Comparison of ENCODE assay signal across 16 cellular contexts in genomic region chr17:21263351-21263750, GRCh38. TPM values are rescaled to one million over a fixed set of nuclear protein-coding genes. Genes with fewer than 3 reads are reported as not detected.
DNase-seq lines count a peak whose midpoint lies in the region; ATAC-seq, FAIRE-seq and TF ChIP-seq lines count a peak whose summit lies in the region.
"Had no signal": no experiment of that assay in that cellular context is flagged by ENCODE, and none has a peak within 500 bp of the region (broad histone marks: within the 10 kb centered on the region; RNA-seq: fewer than 3 reads in every experiment).

No MANE protein-coding gene starts in this region.

- H3K9ac ChIP-seq in GM23248: no peak overlapping the region

- peaks cover 9% of the 10 kb centered on the region for H3K4me1 Mint-ChIP-seq in activated T-helper 17 cell treated with anti-CD3 and anti-CD28 coated beads, Interleukin-2, amount 50 U/mL, for 72 hours

- TF ChIP-seq CTCF in A549 (IDR thresholded peaks at IDR 0.05): no peak
- TF ChIP-seq CTCF in fibroblast of villous mesenchyme (IDR thresholded peaks at IDR 0.05; ENCODE audit: insufficient read depth, low read depth, low read length): no peak
- TF ChIP-seq CTCF in prostate gland (IDR thresholded peaks at IDR 0.05): no peak
- no peak for TF ChIP-seq CTCF in GM10248 (IDR thresholded peaks at IDR 0.05; ENCODE audit: control extremely low read depth, extremely low read depth, low read depth, missing control alignments)

- no peak for TF ChIP-seq RAD21 in A549 (conservative IDR thresholded peaks at IDR 0.05 in 1 of 2, IDR thresholded peaks at IDR 0.05 in 1 of 2)

- H3K4me2 ChIP-seq in A549 (no peak overlapping the region), GM23248 (ENCODE audit: unreplicated experiment) (no peak overlapping the region)

- H3K36me3 ChIP-seq in GM23248 (ENCODE audit: low read depth): no peaks in the 10 kb centered on the region
- H3K36me3 ChIP-seq in prostate gland: no peaks in the 10 kb centered on the region
- H3K36me3 ChIP-seq: stomach, WERI-Rb-1 had no signal

- H3K79me2 ChIP-seq in GM23248 (ENCODE audit: insufficient read depth): no peaks in the 10 kb centered on the region

- no peaks in the 10 kb centered on the region for H3K27me3 Mint-ChIP-seq in activated T-helper 17 cell treated with anti-CD3 and anti-CD28 coated beads, Interleukin-2, amount 50 U/mL, for 72 hours
- H3K27me3 Mint-ChIP-seq: activated naive CD8-positive, alpha-beta T cell treated with anti-CD3 and anti-CD28 coated beads for 36 hours had no signal

- peaks cover 9% of the 10 kb centered on the region; the same call in 1 of the 2 replicates for H3F3A ChIP-seq in GM23248 (ENCODE audit: insufficient read depth)

- POLR2A ChIA-PET in A549 (lab: Yijun Ruan, JAX) (no interaction called here), GM10248 (lab: Yijun Ruan, JAX) (no interaction called here)

- no peaks in the 10 kb centered on the region for H3K9me3 Mint-ChIP-seq in activated T-helper 17 cell treated with anti-CD3 and anti-CD28 coated beads, Interleukin-2, amount 50 U/mL, for 72 hours
- H3K9me3 Mint-ChIP-seq: activated naive CD8-positive, alpha-beta T cell treated with anti-CD3 and anti-CD28 coated beads for 36 hours had no signal

- CTCF ChIA-PET in A549 (lab: Yijun Ruan, JAX) (interaction anchor here (1.2 to 5.5 kb wide), 2 partner anchors 10 to 16 kb away, joined by 3 to 35 read pairs; partner anchors contain the start of gene NATD1), GM10248 (lab: Yijun Ruan, JAX) (interaction anchor here (0.9 kb wide), 1 partner anchor 12 kb away, joined by 3 read pairs; no protein-coding TSS in a partner anchor)

- no peak for TF ChIP-seq EP300 in A549 (IDR thresholded peaks at IDR 0.05)

- H2AFZ ChIP-seq in GM23248: no peak overlapping the region

- in situ Hi-C loops in GM23248 (cut with MboI): loop anchor here (10.0 kb wide), 1 partner anchor 139 kb away; the partner anchor contains the start of gene DHRS7B

- no peak overlapping the region for H3K27ac Mint-ChIP-seq in activated T-helper 17 cell treated with anti-CD3 and anti-CD28 coated beads, Interleukin-2, amount 50 U/mL, for 72 hours
- H3K27ac Mint-ChIP-seq: activated naive CD8-positive, alpha-beta T cell treated with anti-CD3 and anti-CD28 coated beads for 36 hours; B cell had no signal

- WGBS in A549 (ENCODE audit: missing lambda C conversion rate): 39% methylated on average over 6 of the region's 6 CpGs
- 13 to 17% methylated on average over 6 of the region's 6 CpGs for WGBS in GM23248 (ENCODE audit: low coverage in 1 of 2, low lambda C conversion rate in 2 of 2, missing lambda C conversion rate in 2 of 2), 2 experiments
- 59% methylated on average over 6 of the region's 6 CpGs for WGBS in prostate gland

- no peaks in the 10 kb centered on the region for H3K36me3 Mint-ChIP-seq in activated T-helper 17 cell treated with anti-CD3 and anti-CD28 coated beads, Interleukin-2, amount 50 U/mL, for 72 hours (ENCODE audit: low read depth)
- H3K36me3 Mint-ChIP-seq: activated naive CD8-positive, alpha-beta T cell treated with anti-CD3 and anti-CD28 coated beads for 36 hours had no signal

- H3K4me3 Mint-ChIP-seq in activated T-helper 17 cell treated with anti-CD3 and anti-CD28 coated beads, Interleukin-2, amount 50 U/mL, for 72 hours: no peak overlapping the region
- H3K4me3 Mint-ChIP-seq: activated naive CD8-positive, alpha-beta T cell treated with anti-CD3 and anti-CD28 coated beads for 36 hours; B cell had no signal

- H3K27me3 ChIP-seq in GM23248 (replicated peaks; ENCODE audit: insufficient read depth) (no peaks in the 10 kb centered on the region), prostate gland (replicated peaks; ENCODE audit: insufficient read depth) (no peaks in the 10 kb centered on the region)
- H3K27me3 ChIP-seq: stomach had no signal

- no peak overlapping the region for H3K4me3 ChIP-seq in A549
- no peak overlapping the region for H3K4me3 ChIP-seq in GM23248
- H3K4me3 ChIP-seq in fibroblast of villous mesenchyme (ENCODE audit: low read depth, low read length): no peak overlapping the region
- no peak overlapping the region for H3K4me3 ChIP-seq in prostate gland
- H3K4me3 ChIP-seq: stomach had no signal

- FAIRE-seq in A549 (lab: Jason Lieb, UNC): no peak

- no peaks in the 10 kb centered on the region for H3K9me2 ChIP-seq in GM23248 (ENCODE audit: insufficient read depth)

- H3K9me3 ChIP-seq in A549 (no peaks in the 10 kb centered on the region), GM23248 (ENCODE audit: low read depth) (no peaks in the 10 kb centered on the region), prostate gland (no peaks in the 10 kb centered on the region)
- H3K9me3 ChIP-seq: stomach had no signal

- intact Hi-C loops in prostate gland (cut with DNase I): no loop called here

- no peak for ATAC-seq in A549
- peak; percentile 87 for ATAC-seq in activated T-helper 17 cell treated with anti-CD3 and anti-CD28 coated beads, Interleukin-2, amount 50 U/mL, for 72 hours (replicated peaks)
- ATAC-seq in HG02610 (IDR thresholded peaks at IDR 0.05; ENCODE audit: unreplicated experiment): no peak

- DNase-seq in A549 (ENCODE audit: low read depth in 1 of 2, low spot score in 1 of 2): no peak
- DNase-seq in GM23248: peak; percentile 90
- DNase-seq in fibroblast of villous mesenchyme (ENCODE audit: low read depth): peak; percentile 53
- no peak for DNase-seq in NCI-H2107 treated with DMSO at 0.1 percent for 48 hours (lab: John Stamatoyannopoulos, UW; ENCODE audit: unreplicated experiment)
- no peak for DNase-seq in prostate gland (ENCODE audit: low spot score)
- DNase-seq in GM10248 (ENCODE audit: extremely low spot score): no peak
- DNase-seq: activated naive CD8-positive, alpha-beta T cell treated with anti-CD3 and anti-CD28 coated beads for 36 hours; DMS 273 treated with DMSO at 0.1 percent for 48 hours; erythroblast; NCI-H1105 treated with DMSO at 0.1 percent for 48 hours; NCI-H2227 treated with DMSO at 0.1 percent for 48 hours; stomach; WERI-Rb-1 had no signal

- no peak for TF ChIP-seq POLR2A in A549 (IDR thresholded peaks at IDR 0.05; ENCODE audit: low read length)
- no peak for TF ChIP-seq POLR2A in prostate gland (IDR thresholded peaks at IDR 0.05)

- H3K27ac ChIP-seq in A549 (no peak overlapping the region; a peak in 1 of 6 replicates), GM23248 (peak overlapping the region; percentile 46; the same call in 1 of the 2 replicates), prostate gland (no peak overlapping the region)
- H3K27ac ChIP-seq: stomach, WERI-Rb-1 had no signal

- no peaks in the 10 kb centered on the region for H4K20me1 ChIP-seq in GM23248 (ENCODE audit: insufficient read depth)

- H3K4me1 ChIP-seq in A549 (no peaks in the 10 kb centered on the region; the same call in 2 of the 3 replicates), GM23248 (ENCODE audit: insufficient read depth) (no peaks in the 10 kb centered on the region), prostate gland (replicated peaks) (no peaks in the 10 kb centered on the region)

TF ChIP-seq in A549, 52 proteins besides CTCF, POLR2A, EP300 and RAD21:
- TF ChIP-seq CHD4 (IDR thresholded peaks at IDR 0.05; ENCODE audit: borderline replicate concordance) (no peak), FOSL2 (IDR thresholded peaks at IDR 0.05) (no peak), FOSL2 (CRISPR knock-in tag; IDR thresholded peaks at IDR 0.05) (peak; percentile 32), RNF2 (IDR thresholded peaks at IDR 0.05; ENCODE audit: borderline replicate concordance, low read depth) (no peak), BHLHE40 (IDR thresholded peaks at IDR 0.05; ENCODE audit: low read depth, low read length) (no peak)

RNA-seq across cellular contexts. Expression of gene NATD1, which starts 10.1 kb away (rescaled TPM):
- polyA plus RNA-seq in A549 (2011; rRNA removed): 1.1 and 1.5 TPM in 2 replicates
- 0.61 and 1.0 TPM in 2 replicates for polyA plus RNA-seq in A549 (2012; cell fraction: cytosol; rRNA removed)
- 1.0 and 1.3 TPM in 2 replicates for polyA plus RNA-seq in A549 (2012; cell fraction: nucleus; rRNA removed)
- polyA plus RNA-seq in A549 (2017; fragmentation: RNase III; extraction: RNeasy Plus Mini Kit Qiagen cat#74134 plus additional on column Dnase treatment): 1.0 to 1.6 TPM (median 1.3 TPM) in 3 replicates
- polyA minus RNA-seq in A549 (2011; rRNA and poly(A)+ RNA removed): 1.3 and 1.5 TPM in 2 replicates
- total RNA-seq in GM23248 (2014; rRNA removed; shearing (Covaris generic)): 5.0 and 9.6 TPM in 2 replicates
- 3.6 and 4.0 TPM in 2 replicates for polyA plus RNA-seq in GM23248 (2016; fragmentation: Nextera tagmentation; extraction: Ambion mirVana)
- 1 to 10 TPM; 1.8 to 2.3 TPM for total RNA-seq in activated T-helper 17 cell treated with anti-CD3 and anti-CD28 coated beads, Interleukin-2, amount 50 U/mL, for 72 hours
- 2.6 and 3.0 TPM in 2 replicates for total RNA-seq in fibroblast of villous mesenchyme
- 10 to 100 TPM; 16.5 to 26.3 TPM for total RNA-seq in prostate gland

RNA-seq across cellular contexts. Expression of gene MAP2K3, which starts 21.2 kb away (rescaled TPM):
- polyA plus RNA-seq in A549 (2011; rRNA removed) (13.9 and 25.0 TPM in 2 replicates), A549 (2017; fragmentation: RNase III; extraction: RNeasy Plus Mini Kit Qiagen cat#74134 plus additional on column Dnase treatment) (36.9 to 42.8 TPM (median 37.1 TPM) in 3 replicates), GM23248 (2016; fragmentation: Nextera tagmentation; extraction: Ambion mirVana) (119 and 125 TPM in 2 replicates)
- 53.0 and 68.6 TPM in 2 replicates for polyA plus RNA-seq in A549 (2012; cell fraction: cytosol; rRNA removed)
- polyA plus RNA-seq in A549 (2012; cell fraction: nucleus; rRNA removed): 114 and 126 TPM in 2 replicates
- 28.0 and 35.0 TPM in 2 replicates for polyA minus RNA-seq in A549 (2011; rRNA and poly(A)+ RNA removed)
- total RNA-seq in GM23248 (2014; rRNA removed; shearing (Covaris generic)): 32.2 and 42.6 TPM in 2 replicates
- total RNA-seq in activated T-helper 17 cell treated with anti-CD3 and anti-CD28 coated beads, Interleukin-2, amount 50 U/mL, for 72 hours: 100 to 1,000 TPM; 107 to 112 TPM
- total RNA-seq in fibroblast of villous mesenchyme (19.3 and 30.7 TPM in 2 replicates), prostate gland (10 to 100 TPM; 24.0 to 25.9 TPM)

RNA-seq across cellular contexts. Expression of gene TMEM11, which starts 49.4 kb away (rescaled TPM):
- polyA plus RNA-seq in A549 (2011; rRNA removed): 57.7 and 61.4 TPM in 2 replicates
- 131 and 134 TPM in 2 replicates for polyA plus RNA-seq in A549 (2012; cell fraction: cytosol; rRNA removed)
- 108 and 123 TPM in 2 replicates for polyA plus RNA-seq in A549 (2012; cell fraction: nucleus; rRNA removed)
- polyA plus RNA-seq in A549 (2017; fragmentation: RNase III; extraction: RNeasy Plus Mini Kit Qiagen cat#74134 plus additional on column Dnase treatment): 61.0 to 69.5 TPM (median 62.0 TPM) in 3 replicates
- polyA minus RNA-seq in A549 (2011; rRNA and poly(A)+ RNA removed): 77.3 and 77.6 TPM in 2 replicates
- total RNA-seq in GM23248 (2014; rRNA removed; shearing (Covaris generic)): 18.2 and 29.4 TPM in 2 replicates
- polyA plus RNA-seq in GM23248 (2016; fragmentation: Nextera tagmentation; extraction: Ambion mirVana): 66.5 and 66.9 TPM in 2 replicates
- total RNA-seq in activated T-helper 17 cell treated with anti-CD3 and anti-CD28 coated beads, Interleukin-2, amount 50 U/mL, for 72 hours: 10 to 100 TPM; 14.3 to 28.5 TPM
- 19.6 and 21.6 TPM in 2 replicates for total RNA-seq in fibroblast of villous mesenchyme
- total RNA-seq in prostate gland: 10 to 100 TPM; 33.1 to 44.1 TPM

Comparison
In these comparisons a context has a peak if more than half of its experiments do, and no peak if none do; other contexts are left out.
1. DNase-seq: peak in GM23248 (single experiment) and fibroblast of villous mesenchyme (single experiment); none in A549 (0 of 2), NCI-H2107 treated with DMSO at 0.1 percent for 48 hours (single experiment), prostate gland (single experiment) and GM10248 (single experiment).